Comparison of ENCODE assay signal across 1 cellular context in the genomic region with DNA sequence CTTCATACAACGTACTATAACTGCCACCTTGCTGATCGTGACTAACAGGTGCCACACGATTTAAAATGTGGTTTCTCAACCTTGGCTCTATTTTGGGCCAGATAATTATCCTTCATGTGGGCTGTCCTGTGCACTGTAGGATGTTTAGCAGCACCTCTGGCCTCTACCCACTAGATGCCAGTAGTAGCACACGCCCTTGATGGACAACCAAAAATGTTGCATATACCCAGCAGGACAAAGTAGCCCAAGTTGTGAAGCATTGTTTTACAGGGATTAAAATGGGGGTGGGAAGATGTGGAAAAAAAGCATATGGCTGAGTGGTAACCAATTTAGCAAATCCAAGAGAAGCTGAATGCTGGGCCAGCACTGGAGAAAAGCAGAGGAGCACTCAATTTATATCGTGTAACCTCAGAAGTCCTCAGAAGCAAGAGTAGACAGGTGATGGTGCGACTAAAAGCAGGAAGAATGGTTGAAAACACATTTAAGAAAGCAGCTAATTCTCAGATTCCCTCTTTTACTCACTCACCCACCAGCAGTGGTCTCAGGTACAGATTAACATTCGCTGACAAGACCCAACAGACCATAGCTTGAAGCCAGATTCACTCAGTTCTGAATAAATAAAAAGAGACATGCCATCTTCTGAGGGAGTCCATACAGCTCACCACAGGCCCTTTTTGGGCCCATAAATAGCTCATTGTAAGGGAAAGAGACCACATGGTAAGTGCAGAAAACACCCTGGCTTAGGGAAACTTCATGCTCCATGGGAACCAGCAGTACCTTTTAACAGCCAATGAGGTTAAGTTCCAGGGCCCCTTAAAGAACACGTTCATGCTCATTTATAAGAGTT.
TF ChIP-seq lines count a peak whose summit lies in the region.

No MANE protein-coding gene starts in this region.

TF ChIP-seq in GM12878, 131 proteins besides CTCF, POLR2A, EP300 and RAD21 (continued from another document):
- TF ChIP-seq SKIL (IDR thresholded peaks at IDR 0.05; ENCODE audit: low read depth, poor library complexity, severe bottlenecking) (no peak), POU2F2 (IDR thresholded peaks at IDR 0.05; ENCODE audit: borderline replicate concordance, low read depth, low read length) (no peak), PAX8 (IDR thresholded peaks at IDR 0.05) (no peak), CBX3 (IDR thresholded peaks at IDR 0.05; ENCODE audit: borderline replicate concordance, low read depth) (no peak), CHD1 (IDR thresholded peaks at IDR 0.05; ENCODE audit: low read depth, low read length) (no peak), CBFB (IDR thresholded peaks at IDR 0.05; ENCODE audit: low read depth) (no peak)
- TF ChIP-seq, protein P1, sequence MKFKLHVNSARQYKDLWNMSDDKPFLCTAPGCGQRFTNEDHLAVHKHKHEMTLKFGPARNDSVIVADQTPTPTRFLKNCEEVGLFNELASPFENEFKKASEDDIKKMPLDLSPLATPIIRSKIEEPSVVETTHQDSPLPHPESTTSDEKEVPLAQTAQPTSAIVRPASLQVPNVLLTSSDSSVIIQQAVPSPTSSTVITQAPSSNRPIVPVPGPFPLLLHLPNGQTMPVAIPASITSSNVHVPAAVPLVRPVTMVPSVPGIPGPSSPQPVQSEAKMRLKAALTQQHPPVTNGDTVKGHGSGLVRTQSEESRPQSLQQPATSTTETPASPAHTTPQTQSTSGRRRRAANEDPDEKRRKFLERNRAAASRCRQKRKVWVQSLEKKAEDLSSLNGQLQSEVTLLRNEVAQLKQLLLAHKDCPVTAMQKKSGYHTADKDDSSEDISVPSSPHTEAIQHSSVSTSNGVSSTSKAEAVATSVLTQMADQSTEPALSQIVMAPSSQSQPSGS (IDR thresholded peaks at IDR 0.05; ENCODE audit: low read length), result no peak
TF ChIP-seq in GM12878: peak in this region for 2.
